ENCODE assay signal across 12 cellular contexts in genomic region chr7:143434660-143435059, GRCh38. TPM values are rescaled to one million over a fixed set of nuclear protein-coding genes. Genes with fewer than 3 reads are reported as not detected.
DNase-seq lines count a peak whose midpoint lies in the region; ATAC-seq and TF ChIP-seq lines count a peak whose summit lies in the region.
"Had no signal": no experiment of that assay in that cellular context is flagged by ENCODE, and none has a peak within 500 bp of the region (broad histone marks: within the 10 kb centered on the region; RNA-seq: fewer than 3 reads in every experiment).

No MANE protein-coding gene starts in this region.

- H3K4me3 ChIP-seq in GM23248 (peak overlapping the region; percentile 45), gastroesophageal sphincter (no peak overlapping the region), skin epidermis (no peak overlapping the region)
- H3K4me3 ChIP-seq: GM23338 had no signal

- no peaks in the 10 kb centered on the region for H3K79me2 ChIP-seq in GM23248 (ENCODE audit: insufficient read depth)

- in situ Hi-C loops in GM23248 (cut with MboI): no loop called here

- peak; percentile 43 for ATAC-seq in gastroesophageal sphincter
- ATAC-seq in HG02588 (IDR thresholded peaks at IDR 0.05; ENCODE audit: unreplicated experiment): no peak
- no peak for ATAC-seq in GM19452 (IDR thresholded peaks at IDR 0.05; ENCODE audit: unreplicated experiment)
- ATAC-seq: GM23338 had no signal

- H3K4me1 ChIP-seq in GM23248 (ENCODE audit: insufficient read depth): peaks cover 29% of the 10 kb centered on the region
- H3K4me1 ChIP-seq in gastroesophageal sphincter: no peaks in the 10 kb centered on the region

- peaks cover 14% of the 10 kb centered on the region for H3F3A ChIP-seq in GM23248 (ENCODE audit: insufficient read depth)

- no peaks in the 10 kb centered on the region for H3K27me3 ChIP-seq in GM23248 (replicated peaks; ENCODE audit: insufficient read depth)
- H3K27me3 ChIP-seq in gastroesophageal sphincter: no peaks in the 10 kb centered on the region

- POLR2A ChIA-PET in RWPE1 (lab: Yijun Ruan, JAX; ENCODE audit: low non-redundant PET): no interaction called here

- no peak overlapping the region for H3K9ac ChIP-seq in GM23248

- no peaks in the 10 kb centered on the region for H3K9me3 ChIP-seq in GM23248 (ENCODE audit: low read depth)
- H3K9me3 ChIP-seq in gastroesophageal sphincter: no peaks in the 10 kb centered on the region

- H3K27ac ChIP-seq in GM23248 (peak overlapping the region; percentile 26; the same call in 1 of the 2 replicates), RWPE1 (peak overlapping the region; percentile 87), gastroesophageal sphincter (no peak overlapping the region), skin epidermis (peak overlapping the region in 15 of 21 experiments; percentile 17 to 79 (median 56))

- no peaks in the 10 kb centered on the region for H3K36me3 ChIP-seq in GM23248 (ENCODE audit: low read depth)
- no peaks in the 10 kb centered on the region for H3K36me3 ChIP-seq in gastroesophageal sphincter

- 0 out of 2 replicates have a peak, but pooled peaks cover 3% of the 10 kb centered on the region for H3K9me2 ChIP-seq in GM23248 (ENCODE audit: insufficient read depth)

- DNase-seq in GM23248: peak; percentile 93
- peak; percentile 32 for DNase-seq in RWPE1 (ENCODE audit: low spot score)
- no peak for DNase-seq in cerebellar cortex (ENCODE audit: low spot score)
- DNase-seq: GF-D8; Kasumi-1; NK-92 treated with Interleukin-12 subunit alpha and Interleukin-12 subunit beta, amount 100 ng/mL, for 24 hours had no signal

- no peak for TF ChIP-seq POLR2A in gastroesophageal sphincter (IDR thresholded peaks at IDR 0.05)

- H4K20me1 ChIP-seq in GM23248 (ENCODE audit: insufficient read depth): no peaks in the 10 kb centered on the region

- TF ChIP-seq CTCF in RWPE1 (conservative IDR thresholded peaks at IDR 0.05; ENCODE audit: low read depth) (no peak), gastroesophageal sphincter (IDR thresholded peaks at IDR 0.05) (no peak)

- TF ChIP-seq EP300 in gastroesophageal sphincter (IDR thresholded peaks at IDR 0.05): no peak

- CTCF ChIA-PET in RWPE1 (lab: Yijun Ruan, JAX): no interaction called here

- H3K4me2 ChIP-seq in GM23248 (ENCODE audit: unreplicated experiment): peak overlapping the region; percentile 69
- H3K4me2 ChIP-seq: GM23338 had no signal

- 1 to 4% methylated on average over 9 of the region's 9 CpGs for WGBS in GM23248 (ENCODE audit: low coverage in 1 of 2, low lambda C conversion rate in 2 of 2, missing lambda C conversion rate in 2 of 2), 2 experiments
- 64 to 66% methylated on average over 4 to 8 of the region's 9 CpGs for WGBS in gastroesophageal sphincter (ENCODE audit: low coverage in 1 of 2), 2 donors

- peak overlapping the region; percentile 76 for H2AFZ ChIP-seq in GM23248
- H2AFZ ChIP-seq: GM23338 had no signal

RNA-seq across cellular contexts. Expression of gene TAS2R60, which starts 8.6 kb away (rescaled TPM):
- not detected in 2 replicates for total RNA-seq in GM23248 (2014; rRNA removed; shearing (Covaris generic))
- not detected in 2 replicates for polyA plus RNA-seq in GM23248 (2016; fragmentation: Nextera tagmentation; extraction: Ambion mirVana)
- under 1 TPM in 1 of 4 donors, not detected in 3; 0.40 TPM for total RNA-seq in gastroesophageal sphincter
- total RNA-seq: activated CD8-positive, alpha-beta memory T cell treated with anti-CD3 and anti-CD28 coated beads for 36 hours had no signal

RNA-seq across cellular contexts. Expression of gene EPHA1, which starts 26.0 kb away (rescaled TPM):
- not detected in 2 replicates for total RNA-seq in GM23248 (2014; rRNA removed; shearing (Covaris generic))
- 0.80 and 0.83 TPM in 2 replicates for polyA plus RNA-seq in GM23248 (2016; fragmentation: Nextera tagmentation; extraction: Ambion mirVana)
- 1 to 10 TPM in 1 of 4 donors, under 1 TPM in 1, not detected in 2; 0.78 to 2.5 TPM for total RNA-seq in gastroesophageal sphincter

RNA-seq across cellular contexts. Expression of gene TAS2R41, which starts 43.0 kb away (rescaled TPM):
- total RNA-seq in GM23248 (2014; rRNA removed; shearing (Covaris generic)): not detected in 2 replicates
- polyA plus RNA-seq in GM23248 (2016; fragmentation: Nextera tagmentation; extraction: Ambion mirVana): not detected in 2 replicates
- total RNA-seq in gastroesophageal sphincter: not detected
- total RNA-seq: activated CD8-positive, alpha-beta memory T cell treated with anti-CD3 and anti-CD28 coated beads for 36 hours had no signal
- polyA plus RNA-seq: GM23338 had no signal

RNA-seq across cellular contexts. Expression of gene ZYX, which starts 53.5 kb away (rescaled TPM):
- 140 and 148 TPM in 2 replicates for total RNA-seq in GM23248 (2014; rRNA removed; shearing (Covaris generic))
- polyA plus RNA-seq in GM23248 (2016; fragmentation: Nextera tagmentation; extraction: Ambion mirVana): 380 and 396 TPM in 2 replicates
- 100 to 1,000 TPM; 111 to 389 (median 146) TPM for total RNA-seq in gastroesophageal sphincter

Comparison
In these comparisons a context has a peak if more than half of its experiments do, and no peak if none do; other contexts are left out.
1. H3K27ac ChIP-seq: peak in GM23248 (single experiment), RWPE1 (single experiment) and skin epidermis (15 of 21); none in gastroesophageal sphincter (0 of 4).